1 cellular context compared by ENCODE assay signal in genomic region chr19:6516018-6516658, GRCh38.
TF ChIP-seq lines count a peak whose summit lies in the region.

No MANE protein-coding gene starts in this region.

TF ChIP-seq in GM12878, 131 proteins besides CTCF, POLR2A, EP300 and RAD21 (continues in another document):
- 0 out of 2 replicates have a peak, but pooled peaks have one; percentile 34 for TF ChIP-seq ATF7 (IDR thresholded peaks at IDR 0.05; ENCODE audit: low read depth)
- TF ChIP-seq MEF2B (IDR thresholded peaks at IDR 0.05; ENCODE audit: partially characterized antibody, poor library complexity, severe bottlenecking): no peak
- TF ChIP-seq RCOR1 (conservative IDR thresholded peaks at IDR 0.05; ENCODE audit: low read depth, low read length): no peak
- TF ChIP-seq CHD4 (IDR thresholded peaks at IDR 0.05): no peak
- TF ChIP-seq EGR1 (IDR thresholded peaks at IDR 0.05; ENCODE audit: borderline replicate concordance in 1 of 2, low read depth in 2 of 2, low read length in 2 of 2): no peak
- TF ChIP-seq E2F4 (IDR thresholded peaks at IDR 0.05; ENCODE audit: low read depth, low read length): no peak
- TF ChIP-seq, protein P1, sequence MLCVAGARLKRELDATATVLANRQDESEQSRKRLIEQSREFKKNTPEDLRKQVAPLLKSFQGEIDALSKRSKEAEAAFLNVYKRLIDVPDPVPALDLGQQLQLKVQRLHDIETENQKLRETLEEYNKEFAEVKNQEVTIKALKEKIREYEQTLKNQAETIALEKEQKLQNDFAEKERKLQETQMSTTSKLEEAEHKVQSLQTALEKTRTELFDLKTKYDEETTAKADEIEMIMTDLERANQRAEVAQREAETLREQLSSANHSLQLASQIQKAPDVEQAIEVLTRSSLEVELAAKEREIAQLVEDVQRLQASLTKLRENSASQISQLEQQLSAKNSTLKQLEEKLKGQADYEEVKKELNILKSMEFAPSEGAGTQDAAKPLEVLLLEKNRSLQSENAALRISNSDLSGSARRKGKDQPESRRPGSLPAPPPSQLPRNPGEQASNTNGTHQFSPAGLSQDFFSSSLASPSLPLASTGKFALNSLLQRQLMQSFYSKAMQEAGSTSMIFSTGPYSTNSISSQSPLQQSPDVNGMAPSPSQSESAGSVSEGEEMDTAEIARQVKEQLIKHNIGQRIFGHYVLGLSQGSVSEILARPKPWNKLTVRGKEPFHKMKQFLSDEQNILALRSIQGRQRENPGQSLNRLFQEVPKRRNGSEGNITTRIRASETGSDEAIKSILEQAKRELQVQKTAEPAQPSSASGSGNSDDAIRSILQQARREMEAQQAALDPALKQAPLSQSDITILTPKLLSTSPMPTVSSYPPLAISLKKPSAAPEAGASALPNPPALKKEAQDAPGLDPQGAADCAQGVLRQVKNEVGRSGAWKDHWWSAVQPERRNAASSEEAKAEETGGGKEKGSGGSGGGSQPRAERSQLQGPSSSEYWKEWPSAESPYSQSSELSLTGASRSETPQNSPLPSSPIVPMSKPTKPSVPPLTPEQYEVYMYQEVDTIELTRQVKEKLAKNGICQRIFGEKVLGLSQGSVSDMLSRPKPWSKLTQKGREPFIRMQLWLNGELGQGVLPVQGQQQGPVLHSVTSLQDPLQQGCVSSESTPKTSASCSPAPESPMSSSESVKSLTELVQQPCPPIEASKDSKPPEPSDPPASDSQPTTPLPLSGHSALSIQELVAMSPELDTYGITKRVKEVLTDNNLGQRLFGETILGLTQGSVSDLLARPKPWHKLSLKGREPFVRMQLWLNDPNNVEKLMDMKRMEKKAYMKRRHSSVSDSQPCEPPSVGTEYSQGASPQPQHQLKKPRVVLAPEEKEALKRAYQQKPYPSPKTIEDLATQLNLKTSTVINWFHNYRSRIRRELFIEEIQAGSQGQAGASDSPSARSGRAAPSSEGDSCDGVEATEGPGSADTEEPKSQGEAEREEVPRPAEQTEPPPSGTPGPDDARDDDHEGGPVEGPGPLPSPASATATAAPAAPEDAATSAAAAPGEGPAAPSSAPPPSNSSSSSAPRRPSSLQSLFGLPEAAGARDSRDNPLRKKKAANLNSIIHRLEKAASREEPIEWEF (IDR thresholded peaks at IDR 0.05; ENCODE audit: insufficient replicate concordance, low read depth, low read length): no peak
- TF ChIP-seq CEBPB (IDR thresholded peaks at IDR 0.05; ENCODE audit: borderline replicate concordance in 1 of 2, low read depth in 2 of 2, low read length in 2 of 2): no peak
- no peak for TF ChIP-seq SKIL (IDR thresholded peaks at IDR 0.05; ENCODE audit: low read depth, poor library complexity, severe bottlenecking)
- TF ChIP-seq CREB1 (IDR thresholded peaks at IDR 0.05; ENCODE audit: low read depth): no peak
- TF ChIP-seq NFIC (IDR thresholded peaks at IDR 0.05; ENCODE audit: low read depth, low read length): no peak
- TF ChIP-seq ETV6 (conservative IDR thresholded peaks at IDR 0.05 in 1 of 2, IDR thresholded peaks at IDR 0.05 in 1 of 2; ENCODE audit: borderline replicate concordance in 1 of 2, low read depth in 1 of 2): no peak
- TF ChIP-seq NKRF (conservative IDR thresholded peaks at IDR 0.05): no peak
- no peak for TF ChIP-seq CHD2 (IDR thresholded peaks at IDR 0.05; ENCODE audit: borderline replicate concordance, low read depth, low read length)
- TF ChIP-seq STAT3 (IDR thresholded peaks at IDR 0.05; ENCODE audit: low read depth, low read length): no peak
- TF ChIP-seq PBX3 (IDR thresholded peaks at IDR 0.05; ENCODE audit: insufficient replicate concordance, low read depth, low read length): peak; percentile 90
- TF ChIP-seq, protein P2, sequence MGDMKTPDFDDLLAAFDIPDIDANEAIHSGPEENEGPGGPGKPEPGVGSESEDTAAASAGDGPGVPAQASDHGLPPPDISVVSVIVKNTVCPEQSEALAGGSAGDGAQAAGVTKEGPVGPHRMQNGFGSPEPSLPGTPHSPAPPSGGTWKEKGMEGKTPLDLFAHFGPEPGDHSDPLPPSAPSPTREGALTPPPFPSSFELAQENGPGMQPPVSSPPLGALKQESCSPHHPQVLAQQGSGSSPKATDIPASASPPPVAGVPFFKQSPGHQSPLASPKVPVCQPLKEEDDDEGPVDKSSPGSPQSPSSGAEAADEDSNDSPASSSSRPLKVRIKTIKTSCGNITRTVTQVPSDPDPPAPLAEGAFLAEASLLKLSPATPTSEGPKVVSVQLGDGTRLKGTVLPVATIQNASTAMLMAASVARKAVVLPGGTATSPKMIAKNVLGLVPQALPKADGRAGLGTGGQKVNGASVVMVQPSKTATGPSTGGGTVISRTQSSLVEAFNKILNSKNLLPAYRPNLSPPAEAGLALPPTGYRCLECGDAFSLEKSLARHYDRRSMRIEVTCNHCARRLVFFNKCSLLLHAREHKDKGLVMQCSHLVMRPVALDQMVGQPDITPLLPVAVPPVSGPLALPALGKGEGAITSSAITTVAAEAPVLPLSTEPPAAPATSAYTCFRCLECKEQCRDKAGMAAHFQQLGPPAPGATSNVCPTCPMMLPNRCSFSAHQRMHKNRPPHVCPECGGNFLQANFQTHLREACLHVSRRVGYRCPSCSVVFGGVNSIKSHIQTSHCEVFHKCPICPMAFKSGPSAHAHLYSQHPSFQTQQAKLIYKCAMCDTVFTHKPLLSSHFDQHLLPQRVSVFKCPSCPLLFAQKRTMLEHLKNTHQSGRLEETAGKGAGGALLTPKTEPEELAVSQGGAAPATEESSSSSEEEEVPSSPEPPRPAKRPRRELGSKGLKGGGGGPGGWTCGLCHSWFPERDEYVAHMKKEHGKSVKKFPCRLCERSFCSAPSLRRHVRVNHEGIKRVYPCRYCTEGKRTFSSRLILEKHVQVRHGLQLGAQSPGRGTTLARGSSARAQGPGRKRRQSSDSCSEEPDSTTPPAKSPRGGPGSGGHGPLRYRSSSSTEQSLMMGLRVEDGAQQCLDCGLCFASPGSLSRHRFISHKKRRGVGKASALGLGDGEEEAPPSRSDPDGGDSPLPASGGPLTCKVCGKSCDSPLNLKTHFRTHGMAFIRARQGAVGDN (IDR thresholded peaks at IDR 0.05): no peak
- TF ChIP-seq, protein P3, sequence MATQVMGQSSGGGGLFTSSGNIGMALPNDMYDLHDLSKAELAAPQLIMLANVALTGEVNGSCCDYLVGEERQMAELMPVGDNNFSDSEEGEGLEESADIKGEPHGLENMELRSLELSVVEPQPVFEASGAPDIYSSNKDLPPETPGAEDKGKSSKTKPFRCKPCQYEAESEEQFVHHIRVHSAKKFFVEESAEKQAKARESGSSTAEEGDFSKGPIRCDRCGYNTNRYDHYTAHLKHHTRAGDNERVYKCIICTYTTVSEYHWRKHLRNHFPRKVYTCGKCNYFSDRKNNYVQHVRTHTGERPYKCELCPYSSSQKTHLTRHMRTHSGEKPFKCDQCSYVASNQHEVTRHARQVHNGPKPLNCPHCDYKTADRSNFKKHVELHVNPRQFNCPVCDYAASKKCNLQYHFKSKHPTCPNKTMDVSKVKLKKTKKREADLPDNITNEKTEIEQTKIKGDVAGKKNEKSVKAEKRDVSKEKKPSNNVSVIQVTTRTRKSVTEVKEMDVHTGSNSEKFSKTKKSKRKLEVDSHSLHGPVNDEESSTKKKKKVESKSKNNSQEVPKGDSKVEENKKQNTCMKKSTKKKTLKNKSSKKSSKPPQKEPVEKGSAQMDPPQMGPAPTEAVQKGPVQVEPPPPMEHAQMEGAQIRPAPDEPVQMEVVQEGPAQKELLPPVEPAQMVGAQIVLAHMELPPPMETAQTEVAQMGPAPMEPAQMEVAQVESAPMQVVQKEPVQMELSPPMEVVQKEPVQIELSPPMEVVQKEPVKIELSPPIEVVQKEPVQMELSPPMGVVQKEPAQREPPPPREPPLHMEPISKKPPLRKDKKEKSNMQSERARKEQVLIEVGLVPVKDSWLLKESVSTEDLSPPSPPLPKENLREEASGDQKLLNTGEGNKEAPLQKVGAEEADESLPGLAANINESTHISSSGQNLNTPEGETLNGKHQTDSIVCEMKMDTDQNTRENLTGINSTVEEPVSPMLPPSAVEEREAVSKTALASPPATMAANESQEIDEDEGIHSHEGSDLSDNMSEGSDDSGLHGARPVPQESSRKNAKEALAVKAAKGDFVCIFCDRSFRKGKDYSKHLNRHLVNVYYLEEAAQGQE (IDR thresholded peaks at IDR 0.05; ENCODE audit: low read depth, low read length): no peak
- no peak for TF ChIP-seq RBBP5 (conservative IDR thresholded peaks at IDR 0.05)
- peak; percentile 20 for TF ChIP-seq RELB (IDR thresholded peaks at IDR 0.05; ENCODE audit: low read depth)
- no peak for TF ChIP-seq SRF (IDR thresholded peaks at IDR 0.05; ENCODE audit: low read depth in 2 of 2, low read length in 2 of 2)
- no peak for TF ChIP-seq ZBTB11 (CRISPR knock-in tag; IDR thresholded peaks at IDR 0.05)
- no peak for TF ChIP-seq WRNIP1 (IDR thresholded peaks at IDR 0.05; ENCODE audit: borderline replicate concordance, low read depth, low read length)
- TF ChIP-seq MTA3 (IDR thresholded peaks at IDR 0.05; ENCODE audit: borderline replicate concordance, low read length): no peak; the same call in 1 of the 2 replicates
- TF ChIP-seq POU2F2 (IDR thresholded peaks at IDR 0.05; ENCODE audit: borderline replicate concordance, low read depth, low read length): no peak
